8 cellular contexts compared by ENCODE assay signal in the genomic region with DNA sequence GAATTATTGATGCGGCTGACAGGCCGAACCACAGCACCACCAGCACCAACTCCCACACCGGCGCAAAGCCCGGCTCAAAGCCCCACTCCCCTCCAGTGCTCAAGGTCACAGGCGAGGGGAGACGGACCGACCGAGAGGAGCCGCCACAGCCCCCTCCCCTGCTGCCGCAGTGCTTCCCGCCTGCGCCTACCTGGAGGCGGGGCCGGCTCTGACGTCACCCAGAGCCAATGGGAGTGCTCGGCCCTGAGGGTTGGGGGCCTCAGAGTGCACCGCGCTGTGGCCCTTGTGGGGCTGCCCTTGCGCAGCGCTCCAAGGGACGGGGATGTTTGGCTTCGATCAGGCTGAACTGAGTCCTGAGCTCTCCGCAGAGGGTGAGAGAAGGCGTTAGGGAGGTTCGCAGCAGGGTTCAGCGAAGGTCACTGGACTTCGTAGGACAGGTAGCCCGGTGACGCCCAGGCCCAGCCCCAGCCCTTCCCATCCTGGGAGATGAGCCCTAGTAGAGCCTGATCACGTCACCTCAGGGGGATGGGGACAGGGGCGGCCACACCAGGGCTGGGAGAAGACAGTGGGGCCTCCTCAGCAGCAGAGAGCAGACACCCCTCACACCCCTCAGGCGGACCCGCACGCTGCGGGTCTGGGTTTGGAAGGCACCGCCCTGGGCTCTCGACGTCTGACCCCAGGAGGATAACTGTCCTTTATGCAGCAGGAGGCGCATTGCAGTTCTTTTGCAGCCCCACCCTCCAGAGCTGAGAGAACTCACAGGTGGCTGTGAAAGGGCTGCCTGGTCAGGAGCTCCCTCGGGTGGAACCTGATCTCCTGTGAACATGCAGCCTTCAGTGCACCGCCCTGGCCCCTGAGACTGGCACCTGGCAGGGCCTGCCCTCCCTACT. TPM values are rescaled to one million over a fixed set of nuclear protein-coding genes. Genes with fewer than 3 reads are reported as not detected.
DNase-seq lines count a peak whose midpoint lies in the region; ATAC-seq and TF ChIP-seq lines count a peak whose summit lies in the region.

No MANE protein-coding gene starts in this region.

- no peaks in the 10 kb centered on the region for H3K9me3 Mint-ChIP-seq in CD8-positive, alpha-beta memory T cell
- H3K9me3 Mint-ChIP-seq in progenitor cell of endocrine pancreas (ENCODE audit: low read depth): no peaks in the 10 kb centered on the region

- CTCF ChIA-PET in CD8-positive, alpha-beta memory T cell (lab: Charles Lee): interaction anchor here (1.1 to 2.5 kb wide), 3 partner anchors 10 to 165 kb away, joined by 3 to 8 read pairs (median 4); no protein-coding TSS in a partner anchor

- H3K9me3 ChIP-seq in CD8-positive, alpha-beta memory T cell (ENCODE audit: low read length): no peaks in the 10 kb centered on the region

- no peak for TF ChIP-seq CTCF in progenitor cell of endocrine pancreas (IDR thresholded peaks at IDR 0.05; ENCODE audit: unreplicated experiment)

- no peak overlapping the region for H3K27ac ChIP-seq in CD8-positive, alpha-beta memory T cell (ENCODE audit: low read depth, low read length)

- no peaks in the 10 kb centered on the region for H3K36me3 Mint-ChIP-seq in CD8-positive, alpha-beta memory T cell
- no peaks in the 10 kb centered on the region for H3K36me3 Mint-ChIP-seq in progenitor cell of endocrine pancreas (ENCODE audit: insufficient read depth)

- H3K4me1 ChIP-seq in CD8-positive, alpha-beta memory T cell (ENCODE audit: insufficient read depth, low read length): peaks cover 23% of the 10 kb centered on the region

- POLR2A ChIA-PET in CD8-positive, alpha-beta memory T cell (lab: Charles Lee): no interaction called here

- H3K4me3 Mint-ChIP-seq in CD8-positive, alpha-beta memory T cell: peak overlapping the region in 6 of 7 donors; percentile 64 to 88 (median 74)
- peak overlapping the region; percentile 84 for H3K4me3 Mint-ChIP-seq in progenitor cell of endocrine pancreas (ENCODE audit: low read depth)

- peak overlapping the region in 3 of 8 donors; percentile 14 to 86 (median 29) for H3K27ac Mint-ChIP-seq in CD8-positive, alpha-beta memory T cell
- peak overlapping the region; percentile 92 for H3K27ac Mint-ChIP-seq in progenitor cell of endocrine pancreas

- DNase-seq in CD8-positive, alpha-beta memory T cell: peak in 3 of 5 donors; percentile 24 to 57 (median 36)
- DNase-seq in NCI-H2196 treated with DMSO at 0.1 percent for 48 hours (lab: John Stamatoyannopoulos, UW; ENCODE audit: unreplicated experiment) (peak; percentile 7), left cardiac atrium (peak; percentile 32), progenitor cell of endocrine pancreas (ENCODE audit: low spot score, unreplicated experiment) (peak; percentile 61), SKM-1 (lab: John Stamatoyannopoulos, UW; ENCODE audit: unreplicated experiment) (no peak)
- DNase-seq in activated naive CD4-positive, alpha-beta T cell treated with anti-CD3 and anti-CD28 coated beads, Interleukin-2, amount 50 U/mL, for 16 hours: peak; percentile 61

- no peaks in the 10 kb centered on the region for H3K36me3 ChIP-seq in CD8-positive, alpha-beta memory T cell (ENCODE audit: insufficient read depth, low read length)

- H3K4me1 Mint-ChIP-seq in CD8-positive, alpha-beta memory T cell: peaks cover 13 to 28% (median 16%) of the 10 kb centered on the region in 3 donors
- H3K4me1 Mint-ChIP-seq in progenitor cell of endocrine pancreas (ENCODE audit: low read depth): peaks cover 6% of the 10 kb centered on the region

- ATAC-seq in left cardiac atrium: peak; percentile 36 to 39
- no peak for ATAC-seq in HG03045 (IDR thresholded peaks at IDR 0.05; ENCODE audit: unreplicated experiment)
- ATAC-seq in GM21825 (IDR thresholded peaks at IDR 0.05; ENCODE audit: unreplicated experiment): no peak

- H3K27me3 Mint-ChIP-seq in CD8-positive, alpha-beta memory T cell: peaks cover 29 to 41% of the 10 kb centered on the region in 2 donors
- no peaks in the 10 kb centered on the region for H3K27me3 Mint-ChIP-seq in progenitor cell of endocrine pancreas

- H3K4me3 ChIP-seq in CD8-positive, alpha-beta memory T cell (ENCODE audit: low read length): peak overlapping the region; percentile 58

- intact Hi-C loops in left cardiac atrium (cut with DNase I): no loop called here

- no peaks in the 10 kb centered on the region for H3K27me3 ChIP-seq in CD8-positive, alpha-beta memory T cell (ENCODE audit: insufficient read depth, low read length, poor library complexity, severe bottlenecking)

RNA-seq across cellular contexts. Expression of a gene that starts 1.5 kb away (rescaled TPM):
- total RNA-seq in CD8-positive, alpha-beta memory T cell: 1 to 10 TPM; 1.6 to 2.4 TPM
- polyA plus RNA-seq in CD8-positive, alpha-beta memory T cell: 0.63 TPM
- 100 to 1,000 TPM; 121 to 153 TPM for total RNA-seq in left cardiac atrium
- 25.7 and 37.5 TPM in 2 replicates for total RNA-seq in progenitor cell of endocrine pancreas

RNA-seq across cellular contexts. Expression of a gene that starts 13.8 kb away (rescaled TPM):
- 10 to 100 TPM; 23.8 to 24.9 TPM for total RNA-seq in CD8-positive, alpha-beta memory T cell
- 10.5 TPM for polyA plus RNA-seq in CD8-positive, alpha-beta memory T cell
- total RNA-seq in left cardiac atrium (10 to 100 TPM; 10.7 to 10.8 TPM), progenitor cell of endocrine pancreas (33.7 and 35.4 TPM in 2 replicates)

Comparison
In these comparisons a context has a peak if more than half of its experiments do, and no peak if none do; other contexts are left out.
1. ATAC-seq: peak in left cardiac atrium (2 of 2); none in HG03045 (single experiment) and GM21825 (single experiment).